ENCODE assay signal across 23 cellular contexts in the genomic region with DNA sequence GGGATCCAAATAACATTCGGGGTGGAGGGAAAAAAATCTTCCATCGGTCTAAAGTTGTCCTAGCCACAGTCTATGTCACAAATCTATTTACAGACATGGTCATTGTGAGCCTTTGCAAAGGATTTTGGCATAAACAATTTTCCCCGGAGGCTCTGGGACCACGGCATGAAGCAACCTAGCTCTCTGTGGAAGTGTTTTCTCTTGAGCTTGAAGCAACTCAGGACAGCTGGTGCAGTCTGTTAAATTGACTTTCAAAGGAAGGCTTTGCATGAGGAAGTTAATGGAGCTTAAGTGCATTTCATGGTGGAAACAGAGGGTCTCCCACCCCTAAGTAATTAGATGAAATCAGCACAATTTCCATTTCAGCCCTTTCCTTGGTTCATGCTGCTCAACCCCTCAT. TPM values are rescaled to one million over a fixed set of nuclear protein-coding genes. Genes with fewer than 3 reads are reported as not detected.
A peak's percentile ranks its signal among the peaks of the same experiment; 100 is the strongest.
DNase-seq lines count a peak whose midpoint lies in the region; ATAC-seq and TF ChIP-seq lines count a peak whose summit lies in the region.
"Had no signal": no experiment of that assay in that cellular context is flagged by ENCODE, and none has a peak within 500 bp of the region (broad histone marks: within the 10 kb centered on the region; RNA-seq: fewer than 3 reads in every experiment).

No MANE protein-coding gene starts in this region.

- no peak overlapping the region for H3K27ac Mint-ChIP-seq in activated CD4-positive, alpha-beta T cell treated with anti-CD3 and anti-CD28 coated beads, Interleukin-2, amount 10 ng/mL, durations not matched to agents 7 days and 5 days
- no peak overlapping the region for H3K27ac Mint-ChIP-seq in type B pancreatic cell
- H3K27ac Mint-ChIP-seq: activated naive CD8-positive, alpha-beta T cell treated with anti-CD3 and anti-CD28 coated beads for 36 hours; neural progenitor cell; T-helper 2 cell treated with Interferon-gamma antibody and Interleukin-4, amounts not matched to agents 5 μg/mL and 100 μg/mL, for 36 hours had no signal

- H3K9me3 Mint-ChIP-seq in activated CD4-positive, alpha-beta T cell treated with anti-CD3 and anti-CD28 coated beads, Interleukin-2, amount 10 ng/mL, durations not matched to agents 7 days and 5 days, result no peaks in the 10 kb centered on the region
- no peaks in the 10 kb centered on the region for H3K9me3 Mint-ChIP-seq in type B pancreatic cell
- H3K9me3 Mint-ChIP-seq: activated naive CD8-positive, alpha-beta T cell treated with anti-CD3 and anti-CD28 coated beads for 36 hours; T-helper 2 cell treated with Interferon-gamma antibody and Interleukin-4, amounts not matched to agents 5 μg/mL and 100 μg/mL, for 36 hours had no signal

- H3K4me1 ChIP-seq in right atrium auricular region (peaks cover 0 to 16% of the 10 kb centered on the region in 2 donors), aorta (ENCODE audit: control insufficient read depth in 1 of 2, insufficient read depth in 2 of 2, low read length in 2 of 2) (peaks cover 0 to 2% of the 10 kb centered on the region in 2 donors)
- H3K4me1 ChIP-seq: neural progenitor cell had no signal

- no peak for DNase-seq in Right ventricle myocardium inferior (ENCODE audit: missing footprints)
- no peak for DNase-seq in right atrium auricular region (ENCODE audit: low spot score)
- DNase-seq in fibroblast of villous mesenchyme (ENCODE audit: low read depth), result peak; percentile 23
- peak; percentile 34 for DNase-seq in retina
- DNase-seq in aorta, result no peak
- DNase-seq in activated CD4-positive, alpha-beta T cell treated with anti-CD3 and anti-CD28 coated beads, Interleukin-2, amount 10 ng/mL, durations not matched to agents 7 days and 5 days, result no peak
- no peak for DNase-seq in SIG-M5 (lab: John Stamatoyannopoulos, UW)
- no peak for DNase-seq in type B pancreatic cell (ENCODE audit: extremely low spot score, unreplicated experiment)
- DNase-seq: activated CD8-positive, alpha-beta memory T cell treated with anti-CD3 and anti-CD28 coated beads, Interleukin-2, amount 50 U/mL, for 48 hours; activated naive CD8-positive, alpha-beta T cell treated with anti-CD3 and anti-CD28 coated beads for 36 hours; COR-L47; head of caudate nucleus; KBM-7; midbrain; NCI-H345; stimulated activated CD4-positive, alpha-beta T cell treated with anti-CD3 and anti-CD28 coated beads, Interleukin-2, amount 100 ng/mL, for 48 hours; stimulated activated naive CD8-positive, alpha-beta T cell treated with anti-CD3 and anti-CD28 coated beads, Interleukin-15, Interleukin-2, amounts not matched to agents 100 U/mL and 50 U/mL, for 24 hours; trophoblast cell had no signal

- ATAC-seq in Right ventricle myocardium inferior, result peak; percentile 69
- ATAC-seq in aorta (ENCODE audit: low FRiP score), result peak; percentile 57
- ATAC-seq: HCT116; stimulated activated naive CD8-positive, alpha-beta T cell treated with anti-CD3 and anti-CD28 coated beads, Interleukin-15, Interleukin-2, amounts not matched to agents 100 U/mL and 50 U/mL, for 24 hours had no signal

- H3K9me3 ChIP-seq in right atrium auricular region (peaks cover 0 to 11% of the 10 kb centered on the region in 2 donors), aorta (ENCODE audit: control insufficient read depth, low read length) (no peaks in the 10 kb centered on the region)
- H3K9me3 ChIP-seq: prostate gland had no signal

- POLR2A ChIA-PET in activated CD4-positive, alpha-beta T cell treated with anti-CD3 and anti-CD28 coated beads, Interleukin-2, amount 10 ng/mL, durations not matched to agents 7 days and 5 days (lab: Charles Lee), result no interaction called here

- H3K27ac ChIP-seq in right atrium auricular region, result no peak overlapping the region
- peak overlapping the region in 1 of 2 donors; percentile 60 for H3K27ac ChIP-seq in aorta (ENCODE audit: low read depth in 1 of 2, low read length in 2 of 2)
- H3K27ac ChIP-seq: neural progenitor cell had no signal

- H3K36me3 ChIP-seq in right atrium auricular region, result no peaks in the 10 kb centered on the region
- H3K36me3 ChIP-seq in aorta (ENCODE audit: control insufficient read depth in 1 of 2, insufficient read depth in 2 of 2, low read length in 1 of 2), result no peaks in the 10 kb centered on the region
- H3K36me3 ChIP-seq: neural progenitor cell, prostate gland had no signal

- H3K36me3 Mint-ChIP-seq in activated CD4-positive, alpha-beta T cell treated with anti-CD3 and anti-CD28 coated beads, Interleukin-2, amount 10 ng/mL, durations not matched to agents 7 days and 5 days (ENCODE audit: low read depth), result no peaks in the 10 kb centered on the region
- H3K36me3 Mint-ChIP-seq in type B pancreatic cell, result no peaks in the 10 kb centered on the region
- H3K36me3 Mint-ChIP-seq: activated naive CD8-positive, alpha-beta T cell treated with anti-CD3 and anti-CD28 coated beads for 36 hours; neural progenitor cell had no signal

- intact Hi-C loops in Right ventricle myocardium inferior (cut with DNase I) (no loop called here), aorta (cut with DNase I) (loop anchor here in 1 of 2 donors (10.0 kb wide), 1 partner anchor 57 kb away; no protein-coding TSS in a partner anchor)

- no peaks in the 10 kb centered on the region for H3K4me1 Mint-ChIP-seq in activated CD4-positive, alpha-beta T cell treated with anti-CD3 and anti-CD28 coated beads, Interleukin-2, amount 10 ng/mL, durations not matched to agents 7 days and 5 days
- peaks cover 17% of the 10 kb centered on the region for H3K4me1 Mint-ChIP-seq in type B pancreatic cell (ENCODE audit: unreplicated experiment)
- H3K4me1 Mint-ChIP-seq: activated naive CD8-positive, alpha-beta T cell treated with anti-CD3 and anti-CD28 coated beads for 36 hours; neural progenitor cell had no signal

- peaks cover 7% of the 10 kb centered on the region for H3K27me3 Mint-ChIP-seq in activated CD4-positive, alpha-beta T cell treated with anti-CD3 and anti-CD28 coated beads, Interleukin-2, amount 10 ng/mL, durations not matched to agents 7 days and 5 days
- H3K27me3 Mint-ChIP-seq in type B pancreatic cell, result no peaks in the 10 kb centered on the region

- H3K4me3 ChIP-seq in right atrium auricular region, result no peak overlapping the region
- no peak overlapping the region for H3K4me3 ChIP-seq in fibroblast of villous mesenchyme (ENCODE audit: low read depth, low read length)
- H3K4me3 ChIP-seq in aorta (ENCODE audit: low read length in 2 of 2), result no peak overlapping the region
- H3K4me3 ChIP-seq: neural progenitor cell, prostate gland had no signal

- WGBS in aorta, 2 donors, result 1 to 3% methylated on average over 4 of the region's 4 CpGs

- H3K27me3 ChIP-seq in right atrium auricular region, result no peaks in the 10 kb centered on the region
- H3K27me3 ChIP-seq in aorta (ENCODE audit: control insufficient read depth in 1 of 2, insufficient read depth in 2 of 2, low read length in 1 of 2), result no peaks in the 10 kb centered on the region
- H3K27me3 ChIP-seq: neural progenitor cell had no signal

- CTCF ChIA-PET in activated CD4-positive, alpha-beta T cell treated with anti-CD3 and anti-CD28 coated beads, Interleukin-2, amount 10 ng/mL, durations not matched to agents 7 days and 5 days (lab: Charles Lee), result no interaction called here

- TF ChIP-seq CTCF in right atrium auricular region (IDR thresholded peaks at IDR 0.05) (no peak), fibroblast of villous mesenchyme (IDR thresholded peaks at IDR 0.05; ENCODE audit: insufficient read depth, low read depth, low read length) (no peak), type B pancreatic cell (conservative IDR thresholded peaks at IDR 0.05) (no peak)

- H3K4me3 Mint-ChIP-seq in activated CD4-positive, alpha-beta T cell treated with anti-CD3 and anti-CD28 coated beads, Interleukin-2, amount 10 ng/mL, durations not matched to agents 7 days and 5 days, result no peak overlapping the region
- no peak overlapping the region for H3K4me3 Mint-ChIP-seq in type B pancreatic cell
- H3K4me3 Mint-ChIP-seq: activated naive CD8-positive, alpha-beta T cell treated with anti-CD3 and anti-CD28 coated beads for 36 hours; neural progenitor cell; T-helper 2 cell treated with Interferon-gamma antibody and Interleukin-4, amounts not matched to agents 5 μg/mL and 100 μg/mL, for 36 hours had no signal

RNA-seq across cellular contexts. Expression of gene CCDC3, which starts 40.1 kb away (rescaled TPM):
- 4.7 TPM for total RNA-seq in Right ventricle myocardium inferior
- 10 to 100 TPM; 10.0 to 14.9 TPM for total RNA-seq in right atrium auricular region
- total RNA-seq in fibroblast of villous mesenchyme, result 0.43 and 1.3 TPM in 2 replicates
- 100 to 1,000 TPM; 119 to 166 TPM for total RNA-seq in aorta
- 10 to 100 TPM; 46.5 to 50.0 TPM for polyA plus RNA-seq in aorta
- under 1 TPM; 0.10 to 0.12 TPM for total RNA-seq in activated CD4-positive, alpha-beta T cell treated with anti-CD3 and anti-CD28 coated beads, Interleukin-2, amount 10 ng/mL, durations not matched to agents 7 days and 5 days
- 17.6 and 44.7 TPM in 2 replicates for total RNA-seq in type B pancreatic cell (ENCODE audit: low replicate concordance)
- total RNA-seq: HT-29 had no signal

Comparison
In these comparisons a context has a peak if more than half of its experiments do, and no peak if none do; other contexts are left out.
1. DNase-seq: peak in fibroblast of villous mesenchyme (single experiment) and retina (single experiment); none in Right ventricle myocardium inferior (single experiment), right atrium auricular region (single experiment), aorta (0 of 2), activated CD4-positive, alpha-beta T cell treated with anti-CD3 and anti-CD28 coated beads, Interleukin-2, amount 10 ng/mL, durations not matched to agents 7 days and 5 days (single experiment), SIG-M5 (single experiment) and type B pancreatic cell (single experiment).